ENCODE assay signal across 19 cellular contexts in the genomic region with DNA sequence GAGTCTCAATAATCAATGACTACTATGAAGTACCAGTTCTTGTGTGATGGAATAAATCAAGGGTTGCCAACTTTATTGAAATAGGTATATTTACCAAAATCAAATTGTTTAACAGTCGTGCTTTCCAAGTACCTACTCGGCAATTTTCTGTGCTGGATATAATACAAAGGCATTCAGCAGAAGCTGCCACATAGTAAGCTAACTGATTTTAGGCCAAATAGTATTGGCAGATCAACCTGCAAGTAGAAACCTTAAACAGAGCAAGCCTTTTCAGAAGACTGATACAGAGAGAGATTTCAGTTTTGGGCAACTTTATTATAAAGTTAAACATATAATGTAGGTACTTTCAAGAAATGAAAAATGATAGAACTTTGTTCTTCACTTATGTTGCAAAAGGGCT.
"Had no signal": no experiment of that assay in that cellular context is flagged by ENCODE, and none has a peak within 500 bp of the region (broad histone marks: within the 10 kb centered on the region; RNA-seq: fewer than 3 reads in every experiment).

No MANE protein-coding gene starts in this region.

- DNase-seq: natural killer cell; occipital lobe; ovary; posterior cingulate gyrus; psoas muscle; right cardiac atrium; right lobe of liver; sigmoid colon; small intestine; stimulated activated CD4-positive, alpha-beta T cell treated with anti-CD3 and anti-CD28 coated beads, Interleukin-15, amount 100 ng/mL, for 24 hours; stimulated activated CD4-positive, alpha-beta T cell treated with anti-CD3 and anti-CD28 coated beads, Interleukin-2, amount 100 ng/mL, for 24 hours; stimulated activated CD4-positive, alpha-beta T cell treated with anti-CD3 and anti-CD28 coated beads, Interleukin-2, amount 100 ng/mL, for 48 hours; stimulated activated CD4-positive, alpha-beta T cell treated with anti-CD3 and anti-CD28 coated beads, Interleukin-4, amount 100 ng/mL, for 24 hours; stimulated activated naive B cell treated with anti-CD40 and anti-IgM and Interleukin-4, amounts not matched to agents 10 μg/mL and 1 μg/mL and 100 μg/mL, for 72 hours; stimulated activated naive CD4-positive, alpha-beta T cell treated with Interleukin-2 at 50 U/mL for 16 hours; stomach; thyroid gland; trophoblast cell; upper lobe of left lung had no signal
